ENCODE assay signal across 8 cellular contexts in genomic region chr7:87564290-87564963, GRCh38. TPM values are rescaled to one million over a fixed set of nuclear protein-coding genes. Genes with fewer than 3 reads are reported as not detected.
DNase-seq lines count a peak whose midpoint lies in the region; ATAC-seq and TF ChIP-seq lines count a peak whose summit lies in the region.

No MANE protein-coding gene starts in this region.

- no peaks in the 10 kb centered on the region for H3K27me3 Mint-ChIP-seq in GM23338 (ENCODE audit: insufficient read depth, low read depth, poor library complexity)

- H3K4me1 Mint-ChIP-seq in GM23338: peaks cover 23% of the 10 kb centered on the region

- H3K27ac Mint-ChIP-seq in activated naive CD4-positive, alpha-beta T cell treated with anti-CD3 and anti-CD28 coated beads, Interleukin-2, amount 50 U/mL, for 72 hours: no peak overlapping the region
- H3K27ac Mint-ChIP-seq in GM23338: no peak overlapping the region

- H2AFZ ChIP-seq in GM23338 (no peak overlapping the region), Karpas-422 (ENCODE audit: low read length) (no peak overlapping the region)

- no peak overlapping the region for H3K4me3 Mint-ChIP-seq in GM23338

- no peaks in the 10 kb centered on the region for H3F3A ChIP-seq in GM23338 (replicated peaks; ENCODE audit: low read depth)

- H3K4me1 ChIP-seq in GM23338 (ENCODE audit: insufficient read depth) (peaks cover 23% of the 10 kb centered on the region), Karpas-422 (ENCODE audit: low read length) (no peaks in the 10 kb centered on the region)

- no peaks in the 10 kb centered on the region for H3K36me3 Mint-ChIP-seq in activated naive CD4-positive, alpha-beta T cell treated with anti-CD3 and anti-CD28 coated beads, Interleukin-2, amount 50 U/mL, for 72 hours
- H3K36me3 Mint-ChIP-seq in GM23338 (ENCODE audit: low read depth): no peaks in the 10 kb centered on the region

- H4K20me1 ChIP-seq in GM23338 (replicated peaks; ENCODE audit: insufficient read depth) (no peaks in the 10 kb centered on the region), Karpas-422 (ENCODE audit: insufficient read depth, low read depth, low read length) (no peaks in the 10 kb centered on the region)

- H3K36me3 ChIP-seq in GM23338 (ENCODE audit: insufficient read depth) (no peaks in the 10 kb centered on the region), Karpas-422 (ENCODE audit: insufficient read depth, low read length) (no peaks in the 10 kb centered on the region)

- H3K9ac ChIP-seq in Karpas-422 (ENCODE audit: low read length): no peak overlapping the region

- DNase-seq in activated naive CD4-positive, alpha-beta T cell treated with anti-CD3 and anti-CD28 coated beads, Interleukin-2, amount 50 U/mL, for 72 hours (ENCODE audit: low spot score in 2 of 2): peak in 1 of 2 donors; percentile 7
- no peak for DNase-seq in activated naive CD4-positive, alpha-beta T cell treated with anti-CD3 and anti-CD28 coated beads, Interleukin-2, amount 50 U/mL, for 16 hours
- DNase-seq in GM23338 (ENCODE audit: low spot score) (peak; percentile 77), Karpas-422 (peak; percentile 66), left kidney (ENCODE audit: low read depth, low spot score) (peak; percentile 48), cortex of kidney (lab: John Stamatoyannopoulos, UW) (no peak), cerebellum (ENCODE audit: low spot score) (no peak)
- DNase-seq in activated T-cell treated with anti-CD3 and anti-CD28 coated beads, Interleukin-2, amount 50 U/mL, for 1 hour: peak; percentile 23

- no peaks in the 10 kb centered on the region for H3K9me3 Mint-ChIP-seq in activated naive CD4-positive, alpha-beta T cell treated with anti-CD3 and anti-CD28 coated beads, Interleukin-2, amount 50 U/mL, for 72 hours
- H3K9me3 Mint-ChIP-seq in GM23338: no peaks in the 10 kb centered on the region; the same call in 1 of the 3 replicates

- ATAC-seq in activated naive CD4-positive, alpha-beta T cell treated with anti-CD3 and anti-CD28 coated beads, Interleukin-2, amount 50 U/mL, for 72 hours: peak; percentile 58 to 67
- peak; percentile 97 for ATAC-seq in GM23338

- H3K4me3 ChIP-seq in GM23338 (no peak overlapping the region), Karpas-422 (ENCODE audit: low read length) (no peak overlapping the region)

- no peaks in the 10 kb centered on the region for H3K9me3 ChIP-seq in Karpas-422 (ENCODE audit: low read length)

- H3K79me2 ChIP-seq in GM23338 (replicated peaks; ENCODE audit: insufficient read depth) (no peaks in the 10 kb centered on the region), Karpas-422 (ENCODE audit: low read length) (no peaks in the 10 kb centered on the region)

- no peak overlapping the region for H3K4me2 ChIP-seq in GM23338
- H3K4me2 ChIP-seq in Karpas-422 (ENCODE audit: low read depth, low read length, poor library complexity, severe bottlenecking): no peak overlapping the region

- TF ChIP-seq CTCF in GM23338 (conservative IDR thresholded peaks at IDR 0.05; ENCODE audit: low read depth in 2 of 2): peak; percentile 73 to 80

- no peaks in the 10 kb centered on the region for H3K9me2 ChIP-seq in GM23338 (ENCODE audit: insufficient read depth)
- no peaks in the 10 kb centered on the region for H3K9me2 ChIP-seq in Karpas-422 (replicated peaks; ENCODE audit: insufficient read depth, low read length)

- H3K27me3 ChIP-seq in GM23338 (ENCODE audit: insufficient read depth): no peaks in the 10 kb centered on the region
- H3K27me3 ChIP-seq in Karpas-422 (ENCODE audit: low read length): no peaks in the 10 kb centered on the region

- H3K27ac ChIP-seq in GM23338 (ENCODE audit: low read depth) (no peak overlapping the region), Karpas-422 (ENCODE audit: low read length) (no peak overlapping the region)

TF ChIP-seq in GM23338, 12 proteins besides CTCF, POLR2A, EP300 and RAD21 (continues in another document):
- TF ChIP-seq NANOG (IDR thresholded peaks at IDR 0.05; ENCODE audit: borderline replicate concordance) (no peak), ZNF462 (CRISPR knock-in tag; IDR thresholded peaks at IDR 0.05) (no peak)
- TF ChIP-seq, protein P1, sequence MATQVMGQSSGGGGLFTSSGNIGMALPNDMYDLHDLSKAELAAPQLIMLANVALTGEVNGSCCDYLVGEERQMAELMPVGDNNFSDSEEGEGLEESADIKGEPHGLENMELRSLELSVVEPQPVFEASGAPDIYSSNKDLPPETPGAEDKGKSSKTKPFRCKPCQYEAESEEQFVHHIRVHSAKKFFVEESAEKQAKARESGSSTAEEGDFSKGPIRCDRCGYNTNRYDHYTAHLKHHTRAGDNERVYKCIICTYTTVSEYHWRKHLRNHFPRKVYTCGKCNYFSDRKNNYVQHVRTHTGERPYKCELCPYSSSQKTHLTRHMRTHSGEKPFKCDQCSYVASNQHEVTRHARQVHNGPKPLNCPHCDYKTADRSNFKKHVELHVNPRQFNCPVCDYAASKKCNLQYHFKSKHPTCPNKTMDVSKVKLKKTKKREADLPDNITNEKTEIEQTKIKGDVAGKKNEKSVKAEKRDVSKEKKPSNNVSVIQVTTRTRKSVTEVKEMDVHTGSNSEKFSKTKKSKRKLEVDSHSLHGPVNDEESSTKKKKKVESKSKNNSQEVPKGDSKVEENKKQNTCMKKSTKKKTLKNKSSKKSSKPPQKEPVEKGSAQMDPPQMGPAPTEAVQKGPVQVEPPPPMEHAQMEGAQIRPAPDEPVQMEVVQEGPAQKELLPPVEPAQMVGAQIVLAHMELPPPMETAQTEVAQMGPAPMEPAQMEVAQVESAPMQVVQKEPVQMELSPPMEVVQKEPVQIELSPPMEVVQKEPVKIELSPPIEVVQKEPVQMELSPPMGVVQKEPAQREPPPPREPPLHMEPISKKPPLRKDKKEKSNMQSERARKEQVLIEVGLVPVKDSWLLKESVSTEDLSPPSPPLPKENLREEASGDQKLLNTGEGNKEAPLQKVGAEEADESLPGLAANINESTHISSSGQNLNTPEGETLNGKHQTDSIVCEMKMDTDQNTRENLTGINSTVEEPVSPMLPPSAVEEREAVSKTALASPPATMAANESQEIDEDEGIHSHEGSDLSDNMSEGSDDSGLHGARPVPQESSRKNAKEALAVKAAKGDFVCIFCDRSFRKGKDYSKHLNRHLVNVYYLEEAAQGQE (IDR thresholded peaks at IDR 0.05; ENCODE audit: unreplicated experiment): no peak

RNA-seq across cellular contexts. Expression of gene ABCB1, which starts 36.3 kb away (rescaled TPM):
- 1 to 10 TPM; 5.0 to 5.1 TPM for total RNA-seq in activated naive CD4-positive, alpha-beta T cell treated with anti-CD3 and anti-CD28 coated beads, Interleukin-2, amount 50 U/mL, for 72 hours
- total RNA-seq in GM23338 (2014; rRNA removed; shearing (Covaris generic)): 0.80 and 1.2 TPM in 2 replicates
- polyA plus RNA-seq in GM23338 (2016; fragmentation: Nextera tagmentation; extraction: Ambion mirVana): 0.42 and 0.53 TPM in 2 replicates
- not detected in 2 replicates for total RNA-seq in Karpas-422 (2014; rRNA removed; shearing (Covaris generic); ENCODE audit: low replicate concordance)
- total RNA-seq in cerebellum: 10.4 TPM

Comparison
In these comparisons a context has a peak if more than half of its experiments do, and no peak if none do; other contexts are left out.
1. DNase-seq: peak in GM23338 (single experiment), Karpas-422 (single experiment), activated T-cell treated with anti-CD3 and anti-CD28 coated beads, Interleukin-2, amount 50 U/mL, for 1 hour (single experiment) and left kidney (single experiment); none in activated naive CD4-positive, alpha-beta T cell treated with anti-CD3 and anti-CD28 coated beads, Interleukin-2, amount 50 U/mL, for 16 hours (single experiment), cortex of kidney (single experiment) and cerebellum (single experiment).